8 cellular contexts compared by ENCODE assay signal in the genomic region with DNA sequence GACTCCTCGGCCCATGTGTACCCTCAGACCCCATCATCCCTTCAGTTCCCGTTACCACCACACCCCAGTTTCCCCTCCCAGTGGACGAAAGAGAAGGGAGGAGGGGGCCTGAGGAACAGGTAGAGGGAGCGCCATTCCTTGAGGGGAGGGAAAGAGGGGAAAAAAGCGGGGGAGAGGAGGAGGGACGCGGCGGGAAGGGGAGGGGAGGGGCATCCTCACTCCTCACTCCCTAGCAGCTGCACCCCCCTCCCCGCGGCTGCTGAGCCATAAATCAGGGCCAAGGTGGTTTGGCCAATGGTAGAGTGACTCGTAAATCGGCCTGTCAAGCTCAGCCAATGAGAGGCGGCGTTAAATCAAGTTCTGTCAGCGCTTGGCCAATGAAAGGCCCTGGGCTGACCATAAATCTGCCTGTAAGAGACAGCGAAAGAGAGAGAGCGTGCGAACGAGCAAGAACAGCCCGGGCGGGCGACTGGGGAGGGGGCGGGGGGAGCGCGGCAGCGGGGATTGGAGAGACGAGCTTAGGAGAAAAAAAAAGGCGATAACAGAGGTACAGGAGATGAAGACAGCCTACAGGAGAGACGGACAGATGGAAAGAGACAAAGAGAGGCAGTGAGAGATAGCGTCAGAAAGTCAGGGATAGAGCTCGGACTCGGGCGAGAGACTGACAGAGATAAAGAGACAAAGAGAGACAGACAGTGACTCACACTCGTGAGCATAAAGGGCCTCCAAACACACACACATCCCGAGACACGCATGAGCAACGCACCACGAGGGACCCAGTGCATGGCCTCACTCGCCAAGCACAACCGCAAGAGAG. TPM values are rescaled to one million over a fixed set of nuclear protein-coding genes. Genes with fewer than 3 reads are reported as not detected.
DNase-seq lines count a peak whose midpoint lies in the region; ATAC-seq and TF ChIP-seq lines count a peak whose summit lies in the region.

No MANE protein-coding gene starts in this region.

- peak overlapping the region; percentile 59 to 74 for H3K4me3 ChIP-seq in ascending aorta
- H3K4me3 ChIP-seq in hepatocyte = peak overlapping the region; percentile 33

- DNase-seq in NCI-H187 (lab: John Stamatoyannopoulos, UW) (peak; percentile 99), T-helper 2 cell (peak; percentile 76 to 99 (median 91)), ascending aorta (ENCODE audit: low spot score in 2 of 2) (peak; percentile 96 to 99), hepatocyte (ENCODE audit: low spot score) (peak; percentile 98), renal cortical epithelial cell (ENCODE audit: low read depth) (peak; percentile 99), cortex of kidney (lab: John Stamatoyannopoulos, UW) (no peak)

- 1% methylated on average over 32 of the region's 40 CpGs for WGBS in hepatocyte (ENCODE audit: low lambda C conversion rate, missing lambda C conversion rate)

- H4K20me1 ChIP-seq in hepatocyte (ENCODE audit: insufficient read depth, poor library complexity, severe bottlenecking) = no peaks in the 10 kb centered on the region

- H3K36me3 ChIP-seq in ascending aorta (no peaks in the 10 kb centered on the region), hepatocyte (replicated peaks; ENCODE audit: insufficient read depth, low read depth) (no peaks in the 10 kb centered on the region)

- intact Hi-C loops in ascending aorta (cut with DNase I) = loop anchor here (1.0 to 10.0 kb wide), 3 partner anchors 34 to 344 kb away; a partner anchor contains a TSS

- peak overlapping the region; percentile 57 for H2AFZ ChIP-seq in hepatocyte

- TF ChIP-seq CTCF in ascending aorta (IDR thresholded peaks at IDR 0.05) = no peak
- no peak for TF ChIP-seq CTCF in hepatocyte (IDR thresholded peaks at IDR 0.05; ENCODE audit: poor library complexity)

- H3K79me2 ChIP-seq in hepatocyte = no peaks in the 10 kb centered on the region

- H3K9me3 ChIP-seq in ascending aorta = no peaks in the 10 kb centered on the region
- no peaks in the 10 kb centered on the region for H3K9me3 ChIP-seq in hepatocyte (ENCODE audit: low read depth)

- peak overlapping the region; percentile 82 for H3K4me2 ChIP-seq in hepatocyte

- H3K27ac ChIP-seq in ascending aorta = peak overlapping the region; percentile 78 to 80
- peak overlapping the region; percentile 94 for H3K27ac ChIP-seq in hepatocyte

- H3K4me1 ChIP-seq in ascending aorta (peaks cover 0 to 15% of the 10 kb centered on the region in 2 donors), hepatocyte (ENCODE audit: insufficient read depth) (peaks cover 28% of the 10 kb centered on the region)

- H3K27me3 ChIP-seq in ascending aorta (no peaks in the 10 kb centered on the region), hepatocyte (no peaks in the 10 kb centered on the region)

- H3K9me2 ChIP-seq in hepatocyte (replicated peaks; ENCODE audit: insufficient read depth) = no peaks in the 10 kb centered on the region

- ATAC-seq in GM18502 (IDR thresholded peaks at IDR 0.05; ENCODE audit: poor library complexity, unreplicated experiment) (peak; percentile 96), HG02943 (IDR thresholded peaks at IDR 0.05; ENCODE audit: low read depth, unreplicated experiment) (peak; percentile 95)

RNA-seq across cellular contexts. Expression of a gene that starts 5.1 kb away (rescaled TPM):
- not detected for total RNA-seq in ascending aorta
- 0.07 TPM in 1 of 2 replicates, not detected in the other for total RNA-seq in hepatocyte
- not detected in 2 replicates for polyA plus RNA-seq in hepatocyte
- not detected in 2 replicates for total RNA-seq in renal cortical epithelial cell

RNA-seq across cellular contexts. Expression of a gene that starts 25.4 kb away (rescaled TPM):
- 53.2 TPM for total RNA-seq in ascending aorta
- total RNA-seq in hepatocyte = 2.2 and 5.6 TPM in 2 replicates
- 4.2 and 4.6 TPM in 2 replicates for polyA plus RNA-seq in hepatocyte
- 3.0 and 10.2 TPM in 2 replicates for total RNA-seq in renal cortical epithelial cell

RNA-seq across cellular contexts. Expression of a gene that starts 34.2 kb away (rescaled TPM):
- total RNA-seq in ascending aorta = 60.3 TPM
- total RNA-seq in hepatocyte = 164 and 220 TPM in 2 replicates
- polyA plus RNA-seq in hepatocyte = 207 and 224 TPM in 2 replicates
- total RNA-seq in renal cortical epithelial cell = 102 and 191 TPM in 2 replicates

RNA-seq across cellular contexts. Expression of a gene that starts 58.3 kb away (rescaled TPM):
- total RNA-seq in ascending aorta (not detected), hepatocyte (0.44 TPM in 1 of 2 replicates, not detected in the other), renal cortical epithelial cell (0.45 TPM in 1 of 2 replicates, not detected in the other)
- 0.83 TPM in 1 of 2 replicates, not detected in the other for polyA plus RNA-seq in hepatocyte

RNA-seq across cellular contexts. Expression of a gene that starts 59.9 kb away (rescaled TPM):
- total RNA-seq in ascending aorta (973 TPM), hepatocyte (31.3 and 45.7 TPM in 2 replicates), renal cortical epithelial cell (112 and 143 TPM in 2 replicates)
- 53.6 and 57.2 TPM in 2 replicates for polyA plus RNA-seq in hepatocyte
